In the genomic region with DNA sequence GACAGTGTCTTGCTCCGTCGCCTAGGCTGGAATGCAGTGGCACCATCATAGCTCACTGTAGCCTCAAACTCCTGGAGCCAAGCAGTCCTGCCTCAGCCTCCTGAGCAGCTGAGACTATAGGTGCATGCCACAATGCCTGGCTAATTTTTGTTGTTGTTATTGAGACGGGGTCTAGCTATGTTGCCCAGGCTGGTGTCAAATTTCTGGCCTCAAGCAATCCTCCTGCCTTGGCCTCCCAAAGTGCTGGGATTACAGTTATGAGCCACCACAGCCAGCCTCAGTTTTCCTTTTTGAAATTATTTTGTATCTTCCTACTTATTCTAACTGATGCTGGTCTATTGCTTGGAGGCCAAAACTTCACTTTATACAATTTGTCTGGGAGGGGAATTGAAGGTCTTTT, we compare ENCODE assay signal across 29 cellular contexts.
"Had no signal": no experiment of that assay in that cellular context is flagged by ENCODE, and none has a peak within 500 bp of the region (broad histone marks: within the 10 kb centered on the region; RNA-seq: fewer than 3 reads in every experiment).

No MANE protein-coding gene starts in this region.

- H3K4me1 ChIP-seq: adrenal gland, body of pancreas, esophagus muscularis mucosa, gastrocnemius medialis had no signal

- ATAC-seq: activated T-cell treated with anti-CD3 and anti-CD28 coated beads, Interleukin-2, amount 50 U/mL, for 72 hours; body of pancreas; effector memory CD8-positive, alpha-beta T cell; foreskin keratinocyte; gastrocnemius medialis had no signal

- DNase-seq: activated CD4-positive, alpha-beta memory T cell treated with anti-CD3 and anti-CD28 coated beads, Interleukin-2, amount 10 ng/mL, durations not matched to agents 7 days and 5 days; activated CD4-positive, alpha-beta T cell treated with anti-CD3 and anti-CD28 coated beads for 1 hour; activated CD4-positive, alpha-beta T cell treated with anti-CD3 and anti-CD28 coated beads for 4 hours; activated CD4-positive, alpha-beta T cell treated with anti-CD3 and anti-CD28 coated beads, Interleukin-2, amount 10 ng/mL, durations not matched to agents 7 days and 5 days; activated CD4-positive, alpha-beta T cell treated with anti-CD3 and anti-CD28 coated beads, Interleukin-2, amount 50 U/mL, for 4 hours; activated CD8-positive, alpha-beta memory T cell treated with anti-CD3 and anti-CD28 coated beads, Interleukin-2, amount 50 U/mL, for 48 hours; activated gamma-delta T cell; activated naive CD4-positive, alpha-beta T cell; activated naive CD4-positive, alpha-beta T cell treated with anti-CD3 and anti-CD28 coated beads, Interleukin-2, amount 10 ng/mL, durations not matched to agents 7 days and 5 days; activated T-cell treated with anti-CD3 and anti-CD28 coated beads for 4 hours; activated T-cell treated with anti-CD3 and anti-CD28 coated beads, Interleukin-2, amount 50 U/mL, for 24 hours; activated T-cell treated with anti-CD3 and anti-CD28 coated beads, Interleukin-2, amount 50 U/mL, for 72 hours; adrenal gland; amygdala; aorta; body of pancreas; caudate nucleus; cortex of kidney; dermis blood vessel endothelial cell; effector CD4-positive, alpha-beta T cell; effector memory CD8-positive, alpha-beta T cell; erythroblast; foreskin keratinocyte; gastrocnemius medialis; glutamatergic neuron; T-helper 2 cell had no signal

- H3K36me3 ChIP-seq: adrenal gland, gastrocnemius medialis had no signal

- H3K27me3 ChIP-seq: adrenal gland, body of pancreas, esophagus muscularis mucosa, foreskin keratinocyte, gastrocnemius medialis had no signal

- H3K9me3 ChIP-seq: adrenal gland, body of pancreas, esophagus muscularis mucosa, gastrocnemius medialis had no signal

- H3K4me3 Mint-ChIP-seq: activated CD4-positive, alpha-beta memory T cell treated with anti-CD3 and anti-CD28 coated beads, Interleukin-2, amount 10 ng/mL, durations not matched to agents 7 days and 5 days; activated CD4-positive, alpha-beta T cell treated with anti-CD3 and anti-CD28 coated beads, Interleukin-2, amount 10 ng/mL, durations not matched to agents 7 days and 5 days; activated naive CD4-positive, alpha-beta T cell treated with anti-CD3 and anti-CD28 coated beads, Interleukin-2, amount 10 ng/mL, durations not matched to agents 7 days and 5 days; activated T-cell treated with anti-CD3 and anti-CD28 coated beads, Interleukin-2, amount 50 U/mL, for 24 hours; activated T-cell treated with anti-CD3 and anti-CD28 coated beads, Interleukin-2, amount 50 U/mL, for 72 hours; effector memory CD8-positive, alpha-beta T cell had no signal

- H3K27me3 Mint-ChIP-seq: activated CD4-positive, alpha-beta memory T cell treated with anti-CD3 and anti-CD28 coated beads, Interleukin-2, amount 10 ng/mL, durations not matched to agents 7 days and 5 days; activated CD4-positive, alpha-beta T cell treated with anti-CD3 and anti-CD28 coated beads, Interleukin-2, amount 10 ng/mL, durations not matched to agents 7 days and 5 days; activated naive CD4-positive, alpha-beta T cell treated with anti-CD3 and anti-CD28 coated beads, Interleukin-2, amount 10 ng/mL, durations not matched to agents 7 days and 5 days; activated T-cell treated with anti-CD3 and anti-CD28 coated beads, Interleukin-2, amount 50 U/mL, for 24 hours; effector memory CD8-positive, alpha-beta T cell had no signal

- H3K27ac Mint-ChIP-seq: activated CD4-positive, alpha-beta memory T cell treated with anti-CD3 and anti-CD28 coated beads, Interleukin-2, amount 10 ng/mL, durations not matched to agents 7 days and 5 days; activated CD4-positive, alpha-beta T cell treated with anti-CD3 and anti-CD28 coated beads, Interleukin-2, amount 10 ng/mL, durations not matched to agents 7 days and 5 days; activated naive CD4-positive, alpha-beta T cell treated with anti-CD3 and anti-CD28 coated beads, Interleukin-2, amount 10 ng/mL, durations not matched to agents 7 days and 5 days; activated naive CD4-positive, alpha-beta T cell treated with anti-CD3 and anti-CD28 coated beads, Interleukin-2, amount 50 U/mL, for 72 hours; activated T-cell treated with anti-CD3 and anti-CD28 coated beads, Interleukin-2, amount 50 U/mL, for 24 hours; activated T-cell treated with anti-CD3 and anti-CD28 coated beads, Interleukin-2, amount 50 U/mL, for 72 hours had no signal

- H3K9me3 Mint-ChIP-seq: activated CD4-positive, alpha-beta memory T cell treated with anti-CD3 and anti-CD28 coated beads, Interleukin-2, amount 10 ng/mL, durations not matched to agents 7 days and 5 days; activated CD4-positive, alpha-beta T cell treated with anti-CD3 and anti-CD28 coated beads, Interleukin-2, amount 10 ng/mL, durations not matched to agents 7 days and 5 days; activated T-cell treated with anti-CD3 and anti-CD28 coated beads, Interleukin-2, amount 50 U/mL, for 72 hours; effector memory CD8-positive, alpha-beta T cell had no signal

- H3K27ac ChIP-seq: adrenal gland, body of pancreas, esophagus muscularis mucosa, foreskin keratinocyte, gastrocnemius medialis had no signal

- FAIRE-seq: colon had no signal

- H3K4me3 ChIP-seq: adrenal gland, body of pancreas, esophagus muscularis mucosa, gastrocnemius medialis had no signal
